ENCODE assay signal across 8 cellular contexts in genomic region chr1:52056937-52057231, GRCh38. TPM values are rescaled to one million over a fixed set of nuclear protein-coding genes. Genes with fewer than 3 reads are reported as not detected.
DNase-seq lines count a peak whose midpoint lies in the region; ATAC-seq, FAIRE-seq and TF ChIP-seq lines count a peak whose summit lies in the region.

No MANE protein-coding gene starts in this region.

- H3K4me1 ChIP-seq in H1 (replicated peaks in 1 of 4; ENCODE audit: control insufficient read depth in 3 of 4, insufficient read depth in 4 of 4, low read length in 3 of 4) (peaks cover 0 to 7% (median 2%) of the 10 kb centered on the region in 4 experiments; a peak in 3 of 7 replicates), pancreas (peaks cover 14 to 40% (median 28%) of the 10 kb centered on the region in 3 donors)

- peaks cover 27% of the 10 kb centered on the region for H3K36me3 Mint-ChIP-seq in activated CD8-positive, alpha-beta memory T cell treated with anti-CD3 and anti-CD28 coated beads, Interleukin-2, amount 10 ng/mL, durations not matched to agents 7 days and 5 days

- no peak for TF ChIP-seq RAD21 in H1 (IDR thresholded peaks at IDR 0.05 in 1 of 2, conservative IDR thresholded peaks at IDR 0.05 in 1 of 2; ENCODE audit: low read depth in 2 of 2, low read length in 2 of 2)

- peaks cover 17 to 76% of the 10 kb centered on the region in 2 experiments for H3K79me2 ChIP-seq in H1 (ENCODE audit: control insufficient read depth in 1 of 2, insufficient read depth in 2 of 2, low read length in 2 of 2)

- H2BK5ac ChIP-seq in H1 (ENCODE audit: low read depth, low read length), result peak overlapping the region; percentile 93

- H3K23me2 ChIP-seq in H1 (ENCODE audit: low read depth, low read length), result peaks cover 11% of the 10 kb centered on the region; the same call in 1 of the 2 replicates

- peak overlapping the region; percentile 66 for H3K18ac ChIP-seq in H1 (ENCODE audit: extremely low read depth, low read length)

- H3K27me3 Mint-ChIP-seq in activated CD8-positive, alpha-beta memory T cell treated with anti-CD3 and anti-CD28 coated beads, Interleukin-2, amount 10 ng/mL, durations not matched to agents 7 days and 5 days, result no peaks in the 10 kb centered on the region

- H2BK15ac ChIP-seq in H1 (ENCODE audit: low read length), result 0 out of 2 replicates have a peak overlapping the region, but pooled peaks have one; percentile 74

- FAIRE-seq in H1 (lab: Jason Lieb, UNC), result no peak
- no peak for FAIRE-seq in pancreas (lab: Jason Lieb, UNC)

- peak overlapping the region; percentile 79 to 96 for H3K4me2 ChIP-seq in H1 (ENCODE audit: insufficient read depth in 1 of 2, low read depth in 2 of 2, low read length in 2 of 2)

- no peaks in the 10 kb centered on the region for H3K9me3 Mint-ChIP-seq in activated CD8-positive, alpha-beta memory T cell treated with anti-CD3 and anti-CD28 coated beads, Interleukin-2, amount 10 ng/mL, durations not matched to agents 7 days and 5 days (ENCODE audit: low read depth)

- TF ChIP-seq POLR2A in H1 (IDR thresholded peaks at IDR 0.05; ENCODE audit: control extremely low read depth in 1 of 2, low read depth in 2 of 2, low read length in 2 of 2), result no peak

- TF ChIP-seq CTCF in H1 (IDR thresholded peaks at IDR 0.05; ENCODE audit: control extremely low read depth in 1 of 3, insufficient read depth in 1 of 3, low read depth in 1 of 3, low read length in 3 of 3) (no peak), pancreas (IDR thresholded peaks at IDR 0.05) (no peak)

- H3K4me1 Mint-ChIP-seq in activated CD8-positive, alpha-beta memory T cell treated with anti-CD3 and anti-CD28 coated beads, Interleukin-2, amount 10 ng/mL, durations not matched to agents 7 days and 5 days, result peaks cover 50% of the 10 kb centered on the region

- 0 out of 2 replicates have a peak overlapping the region, but pooled peaks have one; percentile 56 for H2BK12ac ChIP-seq in H1 (ENCODE audit: low read depth, low read length)

- peak overlapping the region; percentile 98 for H3K4me3 Mint-ChIP-seq in activated CD8-positive, alpha-beta memory T cell treated with anti-CD3 and anti-CD28 coated beads, Interleukin-2, amount 10 ng/mL, durations not matched to agents 7 days and 5 days

- peak overlapping the region; percentile 94 for H3K27ac Mint-ChIP-seq in activated CD8-positive, alpha-beta memory T cell treated with anti-CD3 and anti-CD28 coated beads, Interleukin-2, amount 10 ng/mL, durations not matched to agents 7 days and 5 days

- 2% methylated on average over 4 of the region's 4 CpGs; no CpG with 5 or more reads in 1 of the 2 experiments for WGBS in H1 (ENCODE audit: extremely low coverage in 1 of 2, insufficient coverage in 1 of 2, insufficient read length in 1 of 2, insufficient replicate concordance in 2 of 2, low coverage in 1 of 2, low lambda C conversion rate in 2 of 2, missing lambda C conversion rate in 1 of 2), 2 experiments
- 0 to 1% methylated on average over 4 of the region's 4 CpGs for WGBS in pancreas, 2 donors

- H3K4me3 ChIP-seq in H1 (ENCODE audit: extremely low read depth in 1 of 4, insufficient read depth in 2 of 4, low read depth in 3 of 4, low read length in 4 of 4) (peak overlapping the region; percentile 87 to 98 (median 92)), pancreas (peak overlapping the region; percentile 79 to 96 (median 94))

- no peak for DNase-seq in activated CD8-positive, alpha-beta memory T cell treated with anti-CD3 and anti-CD28 coated beads, Interleukin-2, amount 10 ng/mL, durations not matched to agents 7 days and 5 days
- DNase-seq in activated CD8-positive, alpha-beta memory T cell treated with anti-CD3 and anti-CD28 coated beads, Interleukin-2, amount 50 U/mL, for 48 hours, result no peak
- DNase-seq in LHCN-M2 (ENCODE audit: low read depth) (peak; percentile 78), H1 (ENCODE audit: low read depth in 1 of 2, low spot score in 2 of 2) (no peak), pancreas (no peak), NCI-H446 treated with DMSO at 0.1 percent for 48 hours (lab: John Stamatoyannopoulos, UW) (no peak)
- DNase-seq in central memory CD4-positive, alpha-beta T cell, result no peak

- no peak overlapping the region for H3K14ac ChIP-seq in H1 (ENCODE audit: insufficient read length)

- intact Hi-C loops in pancreas (cut with DNase I), result no loop called here

- peak overlapping the region; percentile 89 for H3K4ac ChIP-seq in H1 (replicated peaks; ENCODE audit: insufficient read length, low read depth, low read length)

- H3K9ac ChIP-seq in H1 (replicated peaks in 1 of 4; ENCODE audit: extremely low read depth in 1 of 4, low read depth in 3 of 4, low read length in 3 of 4), result peak overlapping the region; percentile 83 to 97 (median 90)

- no peak overlapping the region for H2AK5ac ChIP-seq in H1 (ENCODE audit: low read depth, low read length)

- peaks cover 6% of the 10 kb centered on the region for H3K79me1 ChIP-seq in H1 (ENCODE audit: low read depth, low read length)

- no peaks in the 10 kb centered on the region for H3K27me3 ChIP-seq in H1 (replicated peaks in 1 of 4; ENCODE audit: control insufficient read depth in 3 of 4, extremely low read depth in 1 of 4, insufficient read depth in 3 of 4, low read length in 3 of 4)
- H3K27me3 ChIP-seq in pancreas, result no peaks in the 10 kb centered on the region

- CTCF ChIA-PET in activated CD8-positive, alpha-beta memory T cell treated with anti-CD3 and anti-CD28 coated beads, Interleukin-2, amount 10 ng/mL, durations not matched to agents 7 days and 5 days (lab: Charles Lee), result interaction anchor here (1.0 kb wide), 1 partner anchor 15 kb away, joined by 4 read pairs; no protein-coding TSS in a partner anchor
- CTCF ChIA-PET in H1 (lab: Charles Lee; ENCODE audit: partially characterized antibody), result no interaction called here

- H3K56ac ChIP-seq in H1 (replicated peaks; ENCODE audit: insufficient read length, low read depth, low read length), result peak overlapping the region; percentile 82

- H4K91ac ChIP-seq in H1 (replicated peaks; ENCODE audit: insufficient read length, low read length), result peak overlapping the region; percentile 90

- no peak overlapping the region for H2BK20ac ChIP-seq in H1 (ENCODE audit: low read length)

- TF ChIP-seq EP300 in H1 (IDR thresholded peaks at IDR 0.05; ENCODE audit: borderline replicate concordance in 1 of 2, low read depth in 2 of 2, low read length in 2 of 2), result no peak

- H4K20me1 ChIP-seq in H1 (replicated peaks in 1 of 2; ENCODE audit: control insufficient read depth in 1 of 2, insufficient read depth in 2 of 2, low read length in 2 of 2), result peaks cover 0 to 6% of the 10 kb centered on the region in 2 experiments

- H2BK120ac ChIP-seq in H1 (replicated peaks; ENCODE audit: low read depth, low read length), result no peak overlapping the region

- H3K27ac ChIP-seq in H1 (ENCODE audit: low read depth, low read length), result peak overlapping the region; percentile 93
- peak overlapping the region in 2 of 4 donors; percentile 94 for H3K27ac ChIP-seq in pancreas

- no peak overlapping the region for H4K8ac ChIP-seq in H1 (ENCODE audit: extremely low read depth, insufficient read depth, low read length)

- H4K5ac ChIP-seq in H1 (ENCODE audit: insufficient read length, low read depth, low read length), result peak overlapping the region; percentile 92

- H3K23ac ChIP-seq in H1 (ENCODE audit: insufficient read length), result no peak overlapping the region

- POLR2A ChIA-PET in H1 (lab: Charles Lee; ENCODE audit: partially characterized antibody), result interaction anchor here (0.6 to 5.4 kb wide), 16 partner anchors 7 to 347 kb away, joined by 3 to 61 read pairs (median 4); partner anchors contain the start of genes CC2D1B, KTI12, ORC1 and PRPF38A

- H2AFZ ChIP-seq in H1 (ENCODE audit: low read length), result no peak overlapping the region

- H3K9me3 ChIP-seq in H1 (ENCODE audit: insufficient read depth in 2 of 2, low read depth in 1 of 2, low read length in 1 of 2) (no peaks in the 10 kb centered on the region), pancreas (no peaks in the 10 kb centered on the region)

- no peak for ATAC-seq in activated CD8-positive, alpha-beta memory T cell treated with anti-CD3 and anti-CD28 coated beads, Interleukin-2, amount 10 ng/mL, durations not matched to agents 7 days and 5 days
- ATAC-seq in pancreas, result no peak
- no peak for ATAC-seq in HG02571 (IDR thresholded peaks at IDR 0.05; ENCODE audit: unreplicated experiment)

- peaks cover 8 to 34% (median 22%) of the 10 kb centered on the region in 4 experiments for H3K36me3 ChIP-seq in H1 (ENCODE audit: control insufficient read depth in 2 of 4, insufficient read depth in 4 of 4, low read length in 3 of 4)
- H3K36me3 ChIP-seq in pancreas, result no peaks in the 10 kb centered on the region

RNA-seq across cellular contexts. Expression of gene BTF3L4, which starts 0.8 kb away (rescaled TPM):
- 10 to 100 TPM; 25.6 to 31.5 TPM for total RNA-seq in activated CD8-positive, alpha-beta memory T cell treated with anti-CD3 and anti-CD28 coated beads, Interleukin-2, amount 10 ng/mL, durations not matched to agents 7 days and 5 days
- total RNA-seq in LHCN-M2 (2014; rRNA removed), result 56.1 and 68.6 TPM in 2 replicates
- 34.4 TPM for polyA plus RNA-seq in LHCN-M2 (2012)
- 97.3 and 98.3 TPM in 2 replicates for total RNA-seq in H1 (2021; fragmentation: NEBNext Ultra II Directional; extraction: Animal tissue kit (Norgen Biotek cat#: 25700))
- polyA plus RNA-seq in H1 (2011; rRNA removed), result 38.0 and 76.1 TPM in 2 replicates
- polyA plus RNA-seq in H1 (2011; cell fraction: cytosol; rRNA removed), result 83.5 TPM
- 9.1 TPM for polyA plus RNA-seq in H1 (2011; cell fraction: nucleus; rRNA removed)
- 46.7 to 87.4 TPM (median 54.3 TPM) in 4 replicates for polyA plus RNA-seq in H1 (2012, experiment 1 of 2)
- 24.8 TPM for polyA plus RNA-seq in H1 (2012, experiment 2 of 2)
- polyA plus RNA-seq in H1 (2013, experiment 1 of 2), result 82.2 TPM
- 87.4 TPM for polyA plus RNA-seq in H1 (2013, experiment 2 of 2)
- polyA minus RNA-seq in H1 (2011; rRNA and poly(A)+ RNA removed), result 48.4 and 57.5 TPM in 2 replicates
- polyA minus RNA-seq in H1 (2011; cell fraction: cytosol; rRNA and poly(A)+ RNA removed), result 63.6 TPM
- 46.1 TPM for polyA minus RNA-seq in H1 (2011; cell fraction: nucleus; rRNA and poly(A)+ RNA removed)
- 10 to 100 TPM; 15.8 to 29.7 (median 21.2) TPM for total RNA-seq in pancreas
- polyA plus RNA-seq in pancreas, result 10 to 100 TPM; 23.4 to 26.7 TPM

RNA-seq across cellular contexts. Expression of gene TXNDC12, which starts 1.9 kb away (rescaled TPM):
- 10 to 100 TPM; 37.5 to 42.6 TPM for total RNA-seq in activated CD8-positive, alpha-beta memory T cell treated with anti-CD3 and anti-CD28 coated beads, Interleukin-2, amount 10 ng/mL, durations not matched to agents 7 days and 5 days
- total RNA-seq in LHCN-M2 (2014; rRNA removed) (58.0 and 65.7 TPM in 2 replicates), pancreas (10 to 100 TPM; 25.7 to 39.4 (median 34.9) TPM)
- polyA plus RNA-seq in LHCN-M2 (2012), result 31.3 TPM
- 84.6 and 89.8 TPM in 2 replicates for total RNA-seq in H1 (2021; fragmentation: NEBNext Ultra II Directional; extraction: Animal tissue kit (Norgen Biotek cat#: 25700))
- polyA plus RNA-seq in H1 (2011; rRNA removed) (25.8 and 35.2 TPM in 2 replicates), pancreas (10 to 100 TPM in 1 of 2 donors, 1 to 10 TPM in 1; 9.9 to 17.0 TPM)
- 50.7 TPM for polyA plus RNA-seq in H1 (2011; cell fraction: cytosol; rRNA removed)
- polyA plus RNA-seq in H1 (2011; cell fraction: nucleus; rRNA removed), result 22.9 TPM
- 54.7 to 75.5 TPM (median 65.5 TPM) in 4 replicates for polyA plus RNA-seq in H1 (2012, experiment 1 of 2)
- 15.6 TPM for polyA plus RNA-seq in H1 (2012, experiment 2 of 2)
- 239 TPM for polyA plus RNA-seq in H1 (2013, experiment 1 of 2)
- polyA plus RNA-seq in H1 (2013, experiment 2 of 2), result 353 TPM
- polyA minus RNA-seq in H1 (2011; rRNA and poly(A)+ RNA removed), result 17.4 and 17.5 TPM in 2 replicates
- polyA minus RNA-seq in H1 (2011; cell fraction: cytosol; rRNA and poly(A)+ RNA removed), result 77.8 TPM
- 26.3 TPM for polyA minus RNA-seq in H1 (2011; cell fraction: nucleus; rRNA and poly(A)+ RNA removed)

RNA-seq across cellular contexts. Expression of gene KTI12, which starts 23.3 kb away (rescaled TPM):
- total RNA-seq in activated CD8-positive, alpha-beta memory T cell treated with anti-CD3 and anti-CD28 coated beads, Interleukin-2, amount 10 ng/mL, durations not matched to agents 7 days and 5 days, result 10 to 100 TPM; 15.0 to 18.0 TPM
- total RNA-seq in LHCN-M2 (2014; rRNA removed) (17.8 and 21.0 TPM in 2 replicates), pancreas (1 to 10 TPM; 2.3 to 4.7 (median 3.4) TPM)
- polyA plus RNA-seq in LHCN-M2 (2012), result 12.7 TPM
- 7.5 and 8.3 TPM in 2 replicates for total RNA-seq in H1 (2021; fragmentation: NEBNext Ultra II Directional; extraction: Animal tissue kit (Norgen Biotek cat#: 25700))
- polyA plus RNA-seq in H1 (2011; rRNA removed) (16.2 and 17.0 TPM in 2 replicates), pancreas (1 to 10 TPM; 3.1 to 7.1 TPM)
- 13.6 TPM for polyA plus RNA-seq in H1 (2011; cell fraction: cytosol; rRNA removed)
- polyA plus RNA-seq in H1 (2011; cell fraction: nucleus; rRNA removed), result 13.9 TPM
- 8.6 to 10.1 TPM (median 9.8 TPM) in 4 replicates for polyA plus RNA-seq in H1 (2012, experiment 1 of 2)
- 13.8 TPM for polyA plus RNA-seq in H1 (2012, experiment 2 of 2)
- 6.9 TPM for polyA plus RNA-seq in H1 (2013, experiment 1 of 2)
- polyA plus RNA-seq in H1 (2013, experiment 2 of 2), result 6.4 TPM
- polyA minus RNA-seq in H1 (2011; rRNA and poly(A)+ RNA removed), result 7.0 and 8.7 TPM in 2 replicates
- polyA minus RNA-seq in H1 (2011; cell fraction: cytosol; rRNA and poly(A)+ RNA removed), result 3.7 TPM
- polyA minus RNA-seq in H1 (2011; cell fraction: nucleus; rRNA and poly(A)+ RNA removed), result 15.0 TPM
